ENCODE assay signal across 17 cellular contexts in the genomic region with DNA sequence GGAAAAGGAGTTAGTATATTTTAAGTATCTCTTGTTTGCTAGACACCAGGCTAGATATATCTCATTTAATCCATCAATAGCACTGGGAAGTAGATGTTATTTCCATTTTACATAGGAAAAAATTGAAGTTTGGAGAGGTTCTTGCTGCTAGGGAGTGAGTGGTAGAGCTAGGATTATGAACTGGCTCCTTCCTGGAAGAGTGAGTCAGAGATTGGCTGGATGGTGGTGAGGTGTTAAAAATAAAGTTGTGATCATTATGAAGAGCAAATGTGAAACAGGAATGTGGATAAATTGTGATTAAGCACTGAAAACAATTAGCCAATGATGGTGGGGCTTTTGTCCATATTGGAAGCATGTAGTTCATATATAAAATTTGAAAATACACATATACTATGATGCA.
"Had no signal": no experiment of that assay in that cellular context is flagged by ENCODE, and none has a peak within 500 bp of the region (broad histone marks: within the 10 kb centered on the region; RNA-seq: fewer than 3 reads in every experiment).

No MANE protein-coding gene starts in this region.

- DNase-seq: activated CD4-positive, alpha-beta T cell treated with anti-CD3 and anti-CD28 coated beads for 1 hour; activated CD4-positive, alpha-beta T cell treated with anti-CD3 and anti-CD28 coated beads, Interleukin-2, amount 50 U/mL, for 4 hours; activated effector memory CD4-positive, alpha-beta T cell treated with anti-CD3 and anti-CD28 coated beads, Interleukin-2, amount 50 U/mL, for 16 hours; activated naive CD4-positive, alpha-beta T cell treated with anti-CD3 and anti-CD28 coated beads, Interleukin-2, amount 50 U/mL, for 16 hours; activated T-cell treated with anti-CD3 and anti-CD28 coated beads, Interleukin-2, amount 50 U/mL, for 72 hours; effector memory CD4-positive, alpha-beta T cell; foreskin melanocyte; stimulated activated CD4-positive, alpha-beta T cell treated with anti-CD3 and anti-CD28 coated beads, Interleukin-12 subunit alpha, Interleukin-12 subunit beta, amount 100 ng/mL, for 4 hours; stimulated activated CD4-positive, alpha-beta T cell treated with anti-CD3 and anti-CD28 coated beads, Interleukin-1b, Interleukin-23, amount 100 ng/mL, for 48 hours; stimulated activated naive CD4-positive, alpha-beta T cell treated with Interleukin-2 at 50 U/mL for 16 hours; T-helper 2 cell; uterus; WERI-Rb-1 had no signal

- ATAC-seq: activated T-cell treated with anti-CD3 and anti-CD28 coated beads, Interleukin-2, amount 50 U/mL, for 72 hours; left lobe of liver had no signal

- H3K4me3 ChIP-seq: cardiac muscle cell, lung, tibial nerve, uterus had no signal
